In genomic region chr17:6544770-6545169, GRCh38 we compare ENCODE assay signal across 18 cellular contexts.
"Had no signal": no experiment of that assay in that cellular context is flagged by ENCODE, and none has a peak within 500 bp of the region (broad histone marks: within the 10 kb centered on the region; RNA-seq: fewer than 3 reads in every experiment).

No MANE protein-coding gene starts in this region.

- ATAC-seq: activated CD8-positive, alpha-beta T cell treated with anti-CD3 and anti-CD28 coated beads, Interleukin-2, amount 10 ng/mL, durations not matched to agents 7 days and 5 days; activated T-cell treated with anti-CD3 and anti-CD28 coated beads, Interleukin-2, amount 50 U/mL, for 72 hours; foreskin keratinocyte; stimulated activated naive B cell treated with anti-CD40 and anti-IgM and Interleukin-4, amounts not matched to agents 10 μg/mL and 1 μg/mL and 100 μg/mL, for 72 hours had no signal

- H2AFZ ChIP-seq: parathyroid adenoma had no signal

- DNase-seq: activated CD4-positive, alpha-beta T cell treated with anti-CD3 and anti-CD28 coated beads, Interleukin-2, amount 10 ng/mL, durations not matched to agents 24 days and 14 days; activated CD4-positive, CD25-positive, alpha-beta regulatory T cell; activated CD8-positive, alpha-beta memory T cell treated with anti-CD3 and anti-CD28 coated beads, Interleukin-2, amount 50 U/mL, for 4 hours; activated CD8-positive, alpha-beta T cell treated with anti-CD3 and anti-CD28 coated beads, Interleukin-2, amount 10 ng/mL, durations not matched to agents 7 days and 5 days; activated gamma-delta T cell treated with Interleukin-2 at 50 U/mL for 16 hours; activated naive CD8-positive, alpha-beta T cell treated with anti-CD3 and anti-CD28 coated beads, Interleukin-2, amount 10 ng/mL, durations not matched to agents 7 days and 5 days; activated T-cell treated with anti-CD3 and anti-CD28 coated beads, Interleukin-2, amount 50 U/mL, for 72 hours; cortex of kidney; effector CD4-positive, alpha-beta T cell; foreskin keratinocyte; naive B cell; stimulated activated CD4-positive, alpha-beta T cell treated with anti-CD3 and anti-CD28 coated beads, Interleukin-2, amount 100 ng/mL, for 48 hours; stimulated activated naive B cell treated with anti-CD40 and anti-IgM and Interleukin-4, amounts not matched to agents 10 μg/mL and 1 μg/mL and 100 μg/mL, for 72 hours had no signal

- H3K4me3 ChIP-seq: tibial nerve, vagina had no signal

- H3K27me3 ChIP-seq: foreskin keratinocyte, tibial nerve, vagina had no signal

- H3K79me2 ChIP-seq: parathyroid adenoma had no signal

- H3K36me3 Mint-ChIP-seq: activated naive CD8-positive, alpha-beta T cell treated with anti-CD3 and anti-CD28 coated beads, Interleukin-2, amount 10 ng/mL, durations not matched to agents 7 days and 5 days had no signal

- FAIRE-seq: TTC549 had no signal

- H3K9ac ChIP-seq: parathyroid adenoma had no signal

- H3K4me1 ChIP-seq: parathyroid adenoma had no signal

- H3K9me3 Mint-ChIP-seq: activated CD4-positive, alpha-beta T cell treated with anti-CD3 and anti-CD28 coated beads, Interleukin-2, amount 10 ng/mL, durations not matched to agents 24 days and 14 days; activated naive CD8-positive, alpha-beta T cell treated with anti-CD3 and anti-CD28 coated beads, Interleukin-2, amount 10 ng/mL, durations not matched to agents 7 days and 5 days; activated T-cell treated with anti-CD3 and anti-CD28 coated beads, Interleukin-2, amount 50 U/mL, for 72 hours; stimulated activated naive B cell treated with anti-CD40 and anti-IgM and Interleukin-4, amounts not matched to agents 10 μg/mL and 1 μg/mL and 100 μg/mL, for 72 hours had no signal

- H3K4me3 Mint-ChIP-seq: activated CD4-positive, alpha-beta T cell treated with anti-CD3 and anti-CD28 coated beads, Interleukin-2, amount 10 ng/mL, durations not matched to agents 24 days and 14 days; activated CD8-positive, alpha-beta T cell treated with anti-CD3 and anti-CD28 coated beads, Interleukin-2, amount 10 ng/mL, durations not matched to agents 7 days and 5 days; activated naive CD8-positive, alpha-beta T cell treated with anti-CD3 and anti-CD28 coated beads, Interleukin-2, amount 10 ng/mL, durations not matched to agents 7 days and 5 days; activated T-cell treated with anti-CD3 and anti-CD28 coated beads, Interleukin-2, amount 50 U/mL, for 72 hours; naive B cell; stimulated activated naive B cell treated with anti-CD40 and anti-IgM and Interleukin-4, amounts not matched to agents 10 μg/mL and 1 μg/mL and 100 μg/mL, for 72 hours had no signal

- H3K36me3 ChIP-seq: neutrophil, tibial nerve, vagina had no signal

- H3K27ac ChIP-seq: foreskin keratinocyte, neutrophil, parathyroid adenoma, tibial nerve, vagina had no signal

- H3K9me3 ChIP-seq: neutrophil, vagina had no signal

- H3K27ac Mint-ChIP-seq: activated CD4-positive, alpha-beta T cell treated with anti-CD3 and anti-CD28 coated beads, Interleukin-2, amount 10 ng/mL, durations not matched to agents 24 days and 14 days; activated CD8-positive, alpha-beta T cell treated with anti-CD3 and anti-CD28 coated beads, Interleukin-2, amount 10 ng/mL, durations not matched to agents 7 days and 5 days; activated naive CD8-positive, alpha-beta T cell treated with anti-CD3 and anti-CD28 coated beads, Interleukin-2, amount 10 ng/mL, durations not matched to agents 7 days and 5 days; activated T-cell treated with anti-CD3 and anti-CD28 coated beads, Interleukin-2, amount 50 U/mL, for 72 hours; stimulated activated naive B cell treated with anti-CD40 and anti-IgM and Interleukin-4, amounts not matched to agents 10 μg/mL and 1 μg/mL and 100 μg/mL, for 72 hours had no signal

- H3K27me3 Mint-ChIP-seq: activated CD4-positive, alpha-beta T cell treated with anti-CD3 and anti-CD28 coated beads, Interleukin-2, amount 10 ng/mL, durations not matched to agents 24 days and 14 days had no signal
